In genomic region chr11:71927813-71928738, GRCh38 we compare ENCODE assay signal across 8 cellular contexts. TPM values are rescaled to one million over a fixed set of nuclear protein-coding genes. Genes with fewer than 3 reads are reported as not detected.
DNase-seq lines count a peak whose midpoint lies in the region; ATAC-seq and TF ChIP-seq lines count a peak whose summit lies in the region.

TSS of gene XNDC1N (minus strand) at chr11:71928594. CDS start at chr11:71923353, 5,241 bp downstream.

- H3K79me2 ChIP-seq in GM23248 (ENCODE audit: insufficient read depth) (peaks cover 62% of the 10 kb centered on the region), KMS-11 (ENCODE audit: insufficient read depth, low read depth) (peaks cover 42% of the 10 kb centered on the region)

- no peaks in the 10 kb centered on the region for H3K9me2 ChIP-seq in GM23248 (ENCODE audit: insufficient read depth)

- H3K27me3 ChIP-seq in GM23248 (replicated peaks; ENCODE audit: insufficient read depth) (no peaks in the 10 kb centered on the region), KMS-11 (ENCODE audit: insufficient read depth, low read depth) (no peaks in the 10 kb centered on the region), Peyer's patch (no peaks in the 10 kb centered on the region), gastroesophageal sphincter (no peaks in the 10 kb centered on the region), tibial nerve (no peaks in the 10 kb centered on the region)

- H3K4me3 ChIP-seq in GM23248 (peak within 1 kb of the TSS; percentile 97), KMS-11 (IDR thresholded peaks at IDR 0.05; ENCODE audit: insufficient read depth, low read depth, low read length) (no peak within 1 kb of the TSS), Peyer's patch (peak within 1 kb of the TSS; percentile 78 to 87 (median 82)), gastroesophageal sphincter (peak within 1 kb of the TSS; percentile 87 to 94), tibial nerve (peak within 1 kb of the TSS; percentile 73 to 94 (median 83))

- peak; percentile 94 for ATAC-seq in gastroesophageal sphincter

- DNase-seq in ELR (ENCODE audit: low read depth) (peak; percentile 92), GM23248 (peak; percentile 95), Peyer's patch (peak; percentile 53 to 88 (median 74)), occipital lobe (lab: John Stamatoyannopoulos, UW) (peak; percentile 72), tibial nerve (ENCODE audit: low spot score in 2 of 2) (peak in 1 of 2 donors; percentile 71)
- DNase-seq in activated T-helper 9 cell treated with anti-CD3 and anti-CD28 coated beads, Interleukin-2, amount 50 U/mL, for 16 hours (ENCODE audit: low read depth) = peak; percentile 64

- H4K20me1 ChIP-seq in GM23248 (ENCODE audit: insufficient read depth) (peaks cover 12% of the 10 kb centered on the region; the same call in 1 of the 2 replicates), KMS-11 (ENCODE audit: insufficient read depth) (no peaks in the 10 kb centered on the region)

- 1 to 2% methylated on average over 41 of the region's 41 CpGs for WGBS in GM23248 (ENCODE audit: low coverage in 1 of 2, low lambda C conversion rate in 2 of 2, missing lambda C conversion rate in 2 of 2), 2 experiments
- WGBS in gastroesophageal sphincter (ENCODE audit: low coverage in 1 of 2), 2 donors = 0% methylated on average over 26 to 33 of the region's 41 CpGs
- WGBS in tibial nerve, 2 donors = 0% methylated on average over 41 of the region's 41 CpGs

- no peak for TF ChIP-seq EP300 in gastroesophageal sphincter (IDR thresholded peaks at IDR 0.05)
- TF ChIP-seq EP300 in tibial nerve (IDR thresholded peaks at IDR 0.05) = peak in 1 of 2 donors; percentile 78

- H2AFZ ChIP-seq in GM23248 (peak within 1 kb of the TSS; percentile 99), KMS-11 (ENCODE audit: low read depth) (peak within 1 kb of the TSS; percentile 92)

- H3K27ac ChIP-seq in GM23248 = peak within 1 kb of the TSS; percentile 75
- H3K27ac ChIP-seq in KMS-11 = peak within 1 kb of the TSS; percentile 88
- peak within 1 kb of the TSS; percentile 85 to 92 (median 88) for H3K27ac ChIP-seq in Peyer's patch
- H3K27ac ChIP-seq in gastroesophageal sphincter = peak within 1 kb of the TSS; percentile 88 to 92 (median 90)
- peak within 1 kb of the TSS; percentile 75 to 94 (median 90) for H3K27ac ChIP-seq in tibial nerve

- peak in 1 of 2 donors; percentile 7 for TF ChIP-seq POLR2A in Peyer's patch (IDR thresholded peaks at IDR 0.05)
- TF ChIP-seq POLR2A in gastroesophageal sphincter (IDR thresholded peaks at IDR 0.05) = no peak
- TF ChIP-seq POLR2A in tibial nerve (IDR thresholded peaks at IDR 0.05) = no peak

- peak within 1 kb of the TSS; percentile 86 for H3K9ac ChIP-seq in GM23248
- H3K9ac ChIP-seq in KMS-11 = peak within 1 kb of the TSS; percentile 87

- H3F3A ChIP-seq in GM23248 (ENCODE audit: insufficient read depth) = no peaks in the 10 kb centered on the region

- H3K4me2 ChIP-seq in GM23248 (ENCODE audit: unreplicated experiment) = peak within 1 kb of the TSS; percentile 100
- H3K4me2 ChIP-seq in KMS-11 = peak within 1 kb of the TSS; percentile 100

- in situ Hi-C loops in GM23248 (cut with MboI) = no loop called here

- no peaks in the 10 kb centered on the region for H3K36me3 ChIP-seq in GM23248 (ENCODE audit: low read depth)
- 0 out of 2 replicates have a peak, but pooled peaks cover 6% of the 10 kb centered on the region for H3K36me3 ChIP-seq in KMS-11 (ENCODE audit: insufficient read depth)
- peaks cover 0 to 10% (median 0%) of the 10 kb centered on the region in 3 donors for H3K36me3 ChIP-seq in Peyer's patch
- H3K36me3 ChIP-seq in gastroesophageal sphincter = peaks cover 0 to 12% of the 10 kb centered on the region in 2 donors
- H3K36me3 ChIP-seq in tibial nerve = peaks cover 0 to 18% (median 0%) of the 10 kb centered on the region in 3 donors

- peaks cover 20% of the 10 kb centered on the region; the same call in 1 of the 2 replicates for H3K4me1 ChIP-seq in GM23248 (ENCODE audit: insufficient read depth)
- peaks cover 27% of the 10 kb centered on the region for H3K4me1 ChIP-seq in KMS-11 (ENCODE audit: low read depth, poor library complexity, severe bottlenecking)
- peaks cover 0 to 27% (median 1%) of the 10 kb centered on the region in 4 donors for H3K4me1 ChIP-seq in Peyer's patch
- H3K4me1 ChIP-seq in gastroesophageal sphincter = peaks cover 7 to 52% (median 21%) of the 10 kb centered on the region in 3 donors
- peaks cover 0 to 51% (median 18%) of the 10 kb centered on the region in 4 donors for H3K4me1 ChIP-seq in tibial nerve

- H3K9me3 ChIP-seq in GM23248 (ENCODE audit: low read depth) (no peaks in the 10 kb centered on the region), Peyer's patch (no peaks in the 10 kb centered on the region), gastroesophageal sphincter (no peaks in the 10 kb centered on the region), tibial nerve (no peaks in the 10 kb centered on the region)

- no peak for TF ChIP-seq CTCF in KMS-11 (conservative IDR thresholded peaks at IDR 0.05; ENCODE audit: low read depth, low read length)
- TF ChIP-seq CTCF in Peyer's patch (IDR thresholded peaks at IDR 0.05) = no peak
- no peak for TF ChIP-seq CTCF in gastroesophageal sphincter (IDR thresholded peaks at IDR 0.05)
- no peak for TF ChIP-seq CTCF in tibial nerve (IDR thresholded peaks at IDR 0.05)

RNA-seq across cellular contexts. Expression of gene XNDC1N, which starts in this region (rescaled TPM):
- total RNA-seq in GM23248 (2014; rRNA removed; shearing (Covaris generic)) = 0.38 and 4.6 TPM in 2 replicates
- polyA plus RNA-seq in GM23248 (2016; fragmentation: Nextera tagmentation; extraction: Ambion mirVana) = 3.3 and 3.9 TPM in 2 replicates
- total RNA-seq in Peyer's patch (10 to 100 TPM; 19.8 to 25.2 (median 24.1) TPM), gastroesophageal sphincter (10 to 100 TPM in 1 of 4 donors, 1 to 10 TPM in 3; 4.7 to 27.7 (median 7.7) TPM), occipital lobe (6.2 TPM), tibial nerve (10 to 100 TPM in 3 of 4 donors, 1 to 10 TPM in 1; 4.6 to 21.4 (median 15.7) TPM)
